ENCODE assay signal across 27 cellular contexts in the genomic region with DNA sequence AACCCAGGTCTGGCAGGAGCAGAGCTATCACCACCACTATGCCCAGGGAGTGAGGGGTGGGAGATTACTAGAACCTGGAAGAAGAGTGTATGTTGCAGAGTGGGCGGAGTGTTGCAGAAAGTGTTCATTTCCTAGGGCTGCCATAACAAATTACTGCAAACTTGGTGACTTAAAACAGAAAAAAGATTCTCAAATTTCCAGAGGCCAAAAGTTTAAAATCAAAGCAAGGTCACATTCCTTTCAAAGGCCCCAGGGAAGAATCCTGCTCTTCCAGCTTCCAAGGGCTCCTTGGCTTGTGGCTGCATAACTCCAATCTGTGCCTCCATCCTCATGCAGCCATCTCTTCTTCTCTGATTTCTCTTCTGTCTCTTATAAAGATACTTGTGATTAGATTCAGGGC. TPM values are rescaled to one million over a fixed set of nuclear protein-coding genes. Genes with fewer than 3 reads are reported as not detected.
"Had no signal": no experiment of that assay in that cellular context is flagged by ENCODE, and none has a peak within 500 bp of the region (broad histone marks: within the 10 kb centered on the region; RNA-seq: fewer than 3 reads in every experiment).

No MANE protein-coding gene starts in this region.

- H3K36me3 Mint-ChIP-seq: activated naive CD4-positive, alpha-beta T cell treated with anti-CD3 and anti-CD28 coated beads, Interleukin-2, amount 50 U/mL, for 72 hours had no signal

- ATAC-seq: activated CD8-positive, alpha-beta T cell treated with anti-CD3 and anti-CD28 coated beads, Interleukin-2, amount 10 ng/mL, durations not matched to agents 7 days and 5 days; activated naive CD4-positive, alpha-beta T cell treated with anti-CD3 and anti-CD28 coated beads, Interleukin-2, amount 50 U/mL, for 72 hours; K562 had no signal

- H3K9me3 ChIP-seq: adrenal gland had no signal

- DNase-seq: activated CD4-positive, alpha-beta T cell treated with anti-CD3 and anti-CD28 coated beads for 48 hours; activated CD4-positive, alpha-beta T cell treated with anti-CD3 and anti-CD28 coated beads, Interleukin-2, amount 50 U/mL, for 4 hours; activated CD8-positive, alpha-beta memory T cell treated with anti-CD3 and anti-CD28 coated beads, Interleukin-2, amount 50 U/mL, for 48 hours; activated CD8-positive, alpha-beta T cell treated with anti-CD3 and anti-CD28 coated beads, Interleukin-2, amount 10 ng/mL, durations not matched to agents 7 days and 5 days; activated T-cell treated with anti-CD3 and anti-CD28 coated beads, Interleukin-2, amount 50 U/mL, for 1 hour; adrenal gland; anterior cingulate cortex; cerebellar nuclear complex; Karpas-422; MM.1S; NCI-H1105; NCI-H1436; NCI-H1694 treated with DMSO at 0.1 percent for 48 hours; NCI-H2029 treated with DMSO at 0.1 percent for 48 hours; NCI-H345; NCI-H510A; NCI-H69; NK-92 treated with Interleukin-12 subunit alpha and Interleukin-12 subunit beta, amount 100 ng/mL, for 24 hours; OCI-M1; SHP77; T-helper 1 cell; WERI-Rb-1 had no signal

- H3K4me3 ChIP-seq: adrenal gland, K562 had no signal

- H3K9me3 Mint-ChIP-seq: activated naive CD4-positive, alpha-beta T cell treated with anti-CD3 and anti-CD28 coated beads, Interleukin-2, amount 50 U/mL, for 72 hours had no signal

- H3K27me3 ChIP-seq: adrenal gland had no signal

- H3K27ac Mint-ChIP-seq: activated CD8-positive, alpha-beta T cell treated with anti-CD3 and anti-CD28 coated beads, Interleukin-2, amount 10 ng/mL, durations not matched to agents 7 days and 5 days; activated naive CD4-positive, alpha-beta T cell treated with anti-CD3 and anti-CD28 coated beads, Interleukin-2, amount 50 U/mL, for 72 hours had no signal

- H3K4me1 ChIP-seq: adrenal gland had no signal

- H3K36me3 ChIP-seq: adrenal gland, WERI-Rb-1 had no signal

- H3K4me3 Mint-ChIP-seq: activated CD8-positive, alpha-beta T cell treated with anti-CD3 and anti-CD28 coated beads, Interleukin-2, amount 10 ng/mL, durations not matched to agents 7 days and 5 days had no signal

RNA-seq across cellular contexts. Expression of gene SPINK4, which starts 30.6 kb away (rescaled TPM):
- total RNA-seq: activated CD8-positive, alpha-beta T cell treated with anti-CD3 and anti-CD28 coated beads, Interleukin-2, amount 10 ng/mL, durations not matched to agents 7 days and 5 days; activated naive CD4-positive, alpha-beta T cell treated with anti-CD3 and anti-CD28 coated beads, Interleukin-2, amount 50 U/mL, for 72 hours; cardiac septum; SK-MEL-5; T-helper 2 cell treated with Interferon-gamma antibody and Interleukin-4, amounts not matched to agents 100 ng/mL and 5 ng/mL, for 36 hours had no signal
